In genomic region chr1:210598135-210598652, GRCh38 we compare ENCODE assay signal across 9 cellular contexts.
DNase-seq lines count a peak whose midpoint lies in the region; ATAC-seq and TF ChIP-seq lines count a peak whose summit lies in the region.
"Had no signal": no experiment of that assay in that cellular context is flagged by ENCODE, and none has a peak within 500 bp of the region (broad histone marks: within the 10 kb centered on the region; RNA-seq: fewer than 3 reads in every experiment).

No MANE protein-coding gene starts in this region.

- CTCF ChIA-PET in HEK293T (lab: Yijun Ruan, JAX) = no interaction called here
- CTCF ChIA-PET in activated CD4-positive, alpha-beta T cell treated with anti-CD3 and anti-CD28 coated beads, Interleukin-2, amount 10 ng/mL, durations not matched to agents 7 days and 5 days (lab: Charles Lee) = interaction anchor here (2.1 kb wide), 1 partner anchor 12 kb away, joined by 4 read pairs; no protein-coding TSS in a partner anchor

- H3K36me3 Mint-ChIP-seq in activated CD4-positive, alpha-beta T cell treated with anti-CD3 and anti-CD28 coated beads, Interleukin-2, amount 10 ng/mL, durations not matched to agents 7 days and 5 days (ENCODE audit: low read depth) = no peaks in the 10 kb centered on the region

- H3K4me3 ChIP-seq in epithelial cell of proximal tubule (ENCODE audit: low read depth, low read length) = no peak overlapping the region
- H3K4me3 ChIP-seq in retinal pigment epithelial cell (ENCODE audit: low read length) = no peak overlapping the region
- H3K4me3 ChIP-seq: SK-N-MC had no signal

- H3K9me3 Mint-ChIP-seq in activated CD4-positive, alpha-beta T cell treated with anti-CD3 and anti-CD28 coated beads, Interleukin-2, amount 10 ng/mL, durations not matched to agents 7 days and 5 days = no peaks in the 10 kb centered on the region

- no peak overlapping the region for H3K27ac Mint-ChIP-seq in activated CD4-positive, alpha-beta T cell treated with anti-CD3 and anti-CD28 coated beads, Interleukin-2, amount 10 ng/mL, durations not matched to agents 7 days and 5 days

- TF ChIP-seq CTCF in epithelial cell of proximal tubule (conservative IDR thresholded peaks at IDR 0.05; ENCODE audit: low read depth, low read length) = no peak
- no peak for TF ChIP-seq CTCF in retinal pigment epithelial cell (conservative IDR thresholded peaks at IDR 0.05; ENCODE audit: low read depth, low read length)

- POLR2A ChIA-PET in HEK293T (lab: Yijun Ruan, JAX) = no interaction called here
- POLR2A ChIA-PET in activated CD4-positive, alpha-beta T cell treated with anti-CD3 and anti-CD28 coated beads, Interleukin-2, amount 10 ng/mL, durations not matched to agents 7 days and 5 days (lab: Charles Lee) = no interaction called here

- peak; percentile 14 for ATAC-seq in GM19023 (IDR thresholded peaks at IDR 0.05; ENCODE audit: unreplicated experiment)
- ATAC-seq in HG02678 (IDR thresholded peaks at IDR 0.05; ENCODE audit: unreplicated experiment) = no peak

- H3K4me3 Mint-ChIP-seq in activated CD4-positive, alpha-beta T cell treated with anti-CD3 and anti-CD28 coated beads, Interleukin-2, amount 10 ng/mL, durations not matched to agents 7 days and 5 days = no peak overlapping the region

- no peaks in the 10 kb centered on the region for H3K27me3 Mint-ChIP-seq in activated CD4-positive, alpha-beta T cell treated with anti-CD3 and anti-CD28 coated beads, Interleukin-2, amount 10 ng/mL, durations not matched to agents 7 days and 5 days

- H3K4me1 Mint-ChIP-seq in activated CD4-positive, alpha-beta T cell treated with anti-CD3 and anti-CD28 coated beads, Interleukin-2, amount 10 ng/mL, durations not matched to agents 7 days and 5 days = no peaks in the 10 kb centered on the region

- DNase-seq in NCI-H226 (peak; percentile 72), epithelial cell of proximal tubule (ENCODE audit: low read depth) (peak; percentile 59), retinal pigment epithelial cell (ENCODE audit: low read depth) (peak; percentile 68), HEK293T (ENCODE audit: extremely low spot score) (no peak), NAMALWA (ENCODE audit: low spot score) (no peak)
- DNase-seq in activated CD4-positive, alpha-beta T cell treated with anti-CD3 and anti-CD28 coated beads, Interleukin-2, amount 10 ng/mL, durations not matched to agents 7 days and 5 days = no peak

TF ChIP-seq in HEK293T, 16 proteins besides CTCF, POLR2A, EP300 and RAD21:
- TF ChIP-seq FOXK2 (IDR thresholded peaks at IDR 0.05) = no peak
- TF ChIP-seq ELF4 (IDR thresholded peaks at IDR 0.05) = no peak
- no peak for TF ChIP-seq ARNT (IDR thresholded peaks at IDR 0.05)
- TF ChIP-seq LEF1 (IDR thresholded peaks at IDR 0.05; ENCODE audit: borderline replicate concordance) = no peak
- TF ChIP-seq CTBP1 (IDR thresholded peaks at IDR 0.05; ENCODE audit: borderline replicate concordance) = no peak
- TF ChIP-seq FOXA1 (IDR thresholded peaks at IDR 0.05) = no peak
- no peak for TF ChIP-seq ZNF384 (IDR thresholded peaks at IDR 0.05)
- TF ChIP-seq SP1 (IDR thresholded peaks at IDR 0.05) = no peak
- TF ChIP-seq BHLHE40 (IDR thresholded peaks at IDR 0.05; ENCODE audit: borderline replicate concordance) = no peak
- no peak for TF ChIP-seq L3MBTL2 (conservative IDR thresholded peaks at IDR 0.05)
- no peak for TF ChIP-seq TARDBP (IDR thresholded peaks at IDR 0.05)
- TF ChIP-seq PKNOX1 (IDR thresholded peaks at IDR 0.05) = no peak
- no peak for TF ChIP-seq FOXM1 (IDR thresholded peaks at IDR 0.05; ENCODE audit: borderline replicate concordance)
- no peak for TF ChIP-seq SUZ12 (IDR thresholded peaks at IDR 0.05)
- no peak for TF ChIP-seq NFRKB (IDR thresholded peaks at IDR 0.05)
- no peak for TF ChIP-seq HDGF (IDR thresholded peaks at IDR 0.05; ENCODE audit: borderline replicate concordance)

Comparison
In these comparisons a context has a peak if more than half of its experiments do, and no peak if none do; other contexts are left out.
1. DNase-seq: peak in NCI-H226 (single experiment), epithelial cell of proximal tubule (single experiment) and retinal pigment epithelial cell (single experiment); none in HEK293T (single experiment), NAMALWA (single experiment) and activated CD4-positive, alpha-beta T cell treated with anti-CD3 and anti-CD28 coated beads, Interleukin-2, amount 10 ng/mL, durations not matched to agents 7 days and 5 days (single experiment).